In the genomic region with DNA sequence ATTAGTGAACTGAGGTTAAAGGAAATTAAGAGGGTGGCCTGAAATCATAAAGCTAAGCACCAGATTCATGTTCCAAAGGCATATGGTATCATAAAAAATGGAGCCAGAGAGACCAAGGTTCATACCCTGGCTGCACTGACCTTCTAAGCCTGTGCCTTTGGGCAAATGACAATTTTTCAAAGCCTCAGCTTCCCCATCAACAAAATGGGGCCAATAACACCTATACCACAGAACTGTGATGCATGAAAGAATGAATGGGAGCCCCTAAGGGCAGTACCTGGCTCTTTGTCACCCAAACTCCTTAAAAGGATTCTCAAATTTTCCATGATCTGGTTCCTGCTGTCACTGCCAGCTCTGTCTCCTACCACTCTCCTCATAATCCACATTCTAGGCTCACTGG, we compare ENCODE assay signal across 15 cellular contexts.
"Had no signal": no experiment of that assay in that cellular context is flagged by ENCODE, and none has a peak within 500 bp of the region (broad histone marks: within the 10 kb centered on the region; RNA-seq: fewer than 3 reads in every experiment).

No MANE protein-coding gene starts in this region.

- H3K27ac ChIP-seq: cardiac muscle cell, heart left ventricle, tibial artery had no signal

- FAIRE-seq: colon, endothelial cell of umbilical vein, islet of Langerhans had no signal

- H3K9me3 Mint-ChIP-seq: activated CD4-positive, alpha-beta memory T cell treated with anti-CD3 and anti-CD28 coated beads for 36 hours; activated T-helper 17 cell treated with anti-CD3 and anti-CD28 coated beads, Interleukin-2, amount 50 U/mL, for 72 hours; natural killer cell treated with Interleukin-12 subunit alpha and Interleukin-12 subunit beta and Interleukin-15 and Interleukin-18, amount 100 ng/mL, for 72 hours had no signal

- H3K4me3 Mint-ChIP-seq: activated CD4-positive, alpha-beta memory T cell treated with anti-CD3 and anti-CD28 coated beads for 36 hours; activated T-helper 17 cell treated with anti-CD3 and anti-CD28 coated beads, Interleukin-2, amount 50 U/mL, for 72 hours; natural killer cell treated with Interleukin-12 subunit alpha and Interleukin-12 subunit beta and Interleukin-15 and Interleukin-18, amount 100 ng/mL, for 72 hours had no signal

- ATAC-seq: activated T-helper 17 cell treated with anti-CD3 and anti-CD28 coated beads, Interleukin-2, amount 50 U/mL, for 72 hours had no signal

- H3K27me3 Mint-ChIP-seq: activated CD4-positive, alpha-beta memory T cell treated with anti-CD3 and anti-CD28 coated beads for 36 hours; activated T-helper 17 cell treated with anti-CD3 and anti-CD28 coated beads, Interleukin-2, amount 50 U/mL, for 72 hours; natural killer cell treated with Interleukin-12 subunit alpha and Interleukin-12 subunit beta and Interleukin-15 and Interleukin-18, amount 100 ng/mL, for 72 hours had no signal

- H3K27ac Mint-ChIP-seq: activated CD4-positive, alpha-beta memory T cell treated with anti-CD3 and anti-CD28 coated beads for 36 hours; activated T-helper 17 cell treated with anti-CD3 and anti-CD28 coated beads, Interleukin-2, amount 50 U/mL, for 72 hours had no signal

- DNase-seq: activated CD4-positive, alpha-beta memory T cell treated with anti-CD3 and anti-CD28 coated beads for 36 hours; activated CD4-positive, CD25-positive, alpha-beta regulatory T cell treated with anti-CD3 and anti-CD28 coated beads, Interleukin-2, amount 50 U/mL, for 72 hours; activated CD8-positive, alpha-beta memory T cell treated with anti-CD3 and anti-CD28 coated beads, Interleukin-2, amount 50 U/mL, for 48 hours; foreskin melanocyte; heart left ventricle; stimulated activated CD4-positive, alpha-beta T cell treated with anti-CD3 and anti-CD28 coated beads, Interleukin-2, amount 100 ng/mL, for 48 hours; T-helper 2 cell; tibial artery; uterus had no signal
